8 cellular contexts compared by ENCODE assay signal in genomic region chr1:52057245-52057644, GRCh38.
DNase-seq lines count a peak whose midpoint lies in the region; ATAC-seq and TF ChIP-seq lines count a peak whose summit lies in the region.

No MANE protein-coding gene starts in this region.

- H3K4me3 ChIP-seq in WERI-Rb-1 (ENCODE audit: low read depth, low read length) (peak overlapping the region; percentile 97), iPS DF 6.9 (ENCODE audit: low read length) (peak overlapping the region; percentile 92; the same call in 1 of the 2 replicates)

- H3K4me1 ChIP-seq in iPS DF 6.9 (ENCODE audit: control insufficient read depth, insufficient read depth, low read length): no peaks in the 10 kb centered on the region

- no peaks in the 10 kb centered on the region for H3K27me3 Mint-ChIP-seq in stimulated activated naive B cell treated with anti-CD40 and anti-IgM and Interleukin-4, amounts not matched to agents 10 μg/mL and 1 μg/mL and 100 μg/mL, for 72 hours

- H3K36me3 Mint-ChIP-seq in stimulated activated naive B cell treated with anti-CD40 and anti-IgM and Interleukin-4, amounts not matched to agents 10 μg/mL and 1 μg/mL and 100 μg/mL, for 72 hours: peaks cover 1 to 27% of the 10 kb centered on the region in 2 donors

- H3K27ac ChIP-seq in WERI-Rb-1 (no peak overlapping the region; the same call in 1 of the 2 replicates), iPS DF 6.9 (ENCODE audit: low read length) (no peak overlapping the region)

- H3K27ac Mint-ChIP-seq in stimulated activated naive B cell treated with anti-CD40 and anti-IgM and Interleukin-4, amounts not matched to agents 10 μg/mL and 1 μg/mL and 100 μg/mL, for 72 hours: peak overlapping the region; percentile 97

- no peak for ATAC-seq in stimulated activated naive B cell treated with anti-CD40 and anti-IgM and Interleukin-4, amounts not matched to agents 10 μg/mL and 1 μg/mL and 100 μg/mL, for 72 hours (replicated peaks)

- no peaks in the 10 kb centered on the region for H3K9me3 ChIP-seq in WERI-Rb-1 (ENCODE audit: severe bottlenecking)
- H3K9me3 ChIP-seq in iPS DF 6.9 (ENCODE audit: control insufficient read depth, insufficient read depth, low read length): no peaks in the 10 kb centered on the region

- no CpG with 5 or more reads among the region's 1 CpG for WGBS in iPS DF 6.9 (ENCODE audit: insufficient coverage, insufficient read length)

- TF ChIP-seq CTCF in WERI-Rb-1 (IDR thresholded peaks at IDR 0.05; ENCODE audit: low read depth, low read length): no peak
- no peak for TF ChIP-seq CTCF in GM20000 (IDR thresholded peaks at IDR 0.05; ENCODE audit: extremely low read depth, missing control alignments)

- DNase-seq in NCI-H82 (lab: John Stamatoyannopoulos, UW): peak; percentile 29
- no peak for DNase-seq in NCI-H82 treated with DMSO at 0.1 percent for 48 hours (lab: John Stamatoyannopoulos, UW; ENCODE audit: unreplicated experiment)
- no peak for DNase-seq in WERI-Rb-1
- no peak for DNase-seq in iPS DF 6.9 (ENCODE audit: low read depth, low spot score)
- DNase-seq in stimulated activated naive B cell treated with anti-CD40 and anti-IgM and Interleukin-4, amounts not matched to agents 10 μg/mL and 1 μg/mL and 100 μg/mL, for 72 hours: no peak
- DNase-seq in SKM-1 treated with dmso at 0.1 percent for 144 hours (lab: John Stamatoyannopoulos, UW; ENCODE audit: unreplicated experiment): no peak
- DNase-seq in GM20000 (ENCODE audit: low spot score): no peak
- DNase-seq in NCI-H1436 (lab: John Stamatoyannopoulos, UW): no peak

- H3K4me1 Mint-ChIP-seq in stimulated activated naive B cell treated with anti-CD40 and anti-IgM and Interleukin-4, amounts not matched to agents 10 μg/mL and 1 μg/mL and 100 μg/mL, for 72 hours: peaks cover 27 to 45% of the 10 kb centered on the region in 2 donors

- peak overlapping the region; percentile 83 to 98 for H3K4me3 Mint-ChIP-seq in stimulated activated naive B cell treated with anti-CD40 and anti-IgM and Interleukin-4, amounts not matched to agents 10 μg/mL and 1 μg/mL and 100 μg/mL, for 72 hours

- H3K27me3 ChIP-seq in WERI-Rb-1 (ENCODE audit: insufficient read depth, low read depth, severe bottlenecking) (no peaks in the 10 kb centered on the region), iPS DF 6.9 (ENCODE audit: control insufficient read depth, insufficient read depth, low read length) (no peaks in the 10 kb centered on the region)

- H3K36me3 ChIP-seq in WERI-Rb-1 (peaks cover 35% of the 10 kb centered on the region), iPS DF 6.9 (ENCODE audit: control insufficient read depth, insufficient read depth, low read length) (peaks cover 10% of the 10 kb centered on the region; the same call in 1 of the 2 replicates)

- H3K9me3 Mint-ChIP-seq in stimulated activated naive B cell treated with anti-CD40 and anti-IgM and Interleukin-4, amounts not matched to agents 10 μg/mL and 1 μg/mL and 100 μg/mL, for 72 hours: no peaks in the 10 kb centered on the region
